In the genomic region with DNA sequence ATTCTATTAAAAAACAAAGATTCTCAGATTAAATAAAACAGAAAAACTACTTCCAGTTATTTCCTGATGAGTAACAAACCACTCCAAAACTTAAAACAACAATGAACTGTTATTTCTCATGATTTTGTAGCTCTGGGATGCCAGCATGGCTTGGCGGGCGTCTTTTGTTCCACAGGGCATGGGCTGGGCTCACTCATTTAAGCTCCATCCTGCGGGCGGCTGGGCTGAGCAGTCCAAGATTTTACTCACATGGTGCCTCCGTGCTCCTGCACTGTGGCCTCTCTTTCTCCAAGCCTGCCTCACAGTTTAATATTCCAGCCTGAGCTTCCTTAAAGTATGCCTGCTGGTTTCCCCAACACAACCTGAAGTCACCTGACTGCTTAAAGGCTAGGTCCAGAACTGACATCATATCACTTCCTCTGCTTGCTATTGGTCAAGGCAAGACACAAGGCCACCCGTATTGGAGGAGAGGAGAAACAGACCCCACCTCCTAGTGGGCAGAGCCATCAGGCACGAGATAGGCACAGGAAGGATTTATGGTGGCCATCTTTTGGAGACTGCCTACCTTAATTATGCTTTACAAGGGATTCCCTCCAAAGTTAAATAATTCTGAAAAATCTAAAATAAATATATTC, we compare ENCODE assay signal across 1 cellular context.
TF ChIP-seq lines count a peak whose summit lies in the region.

No MANE protein-coding gene starts in this region.

TF ChIP-seq in HEK293, 187 proteins besides CTCF, POLR2A, EP300 and RAD21 (continued from another document):
- TF ChIP-seq, protein P1, sequence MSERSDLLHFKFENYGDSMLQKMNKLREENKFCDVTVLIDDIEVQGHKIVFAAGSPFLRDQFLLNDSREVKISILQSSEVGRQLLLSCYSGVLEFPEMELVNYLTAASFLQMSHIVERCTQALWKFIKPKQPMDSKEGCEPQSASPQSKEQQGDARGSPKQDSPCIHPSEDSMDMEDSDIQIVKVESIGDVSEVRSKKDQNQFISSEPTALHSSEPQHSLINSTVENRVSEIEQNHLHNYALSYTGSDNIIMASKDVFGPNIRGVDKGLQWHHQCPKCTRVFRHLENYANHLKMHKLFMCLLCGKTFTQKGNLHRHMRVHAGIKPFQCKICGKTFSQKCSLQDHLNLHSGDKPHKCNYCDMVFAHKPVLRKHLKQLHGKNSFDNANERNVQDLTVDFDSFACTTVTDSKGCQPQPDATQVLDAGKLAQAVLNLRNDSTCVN (tag by site-specific recombination; optimal IDR thresholded peaks at IDR 0.05), result no peak
- TF ChIP-seq GLI4 (tag by site-specific recombination; IDR thresholded peaks at IDR 0.05), result no peak
- TF ChIP-seq SP3 (tag by site-specific recombination; IDR thresholded peaks at IDR 0.05), result peak; percentile 69
- TF ChIP-seq ZNF621 (tag by site-specific recombination; IDR thresholded peaks at IDR 0.05), result no peak
- peak; percentile 54; the same call in 1 of the 2 replicates for TF ChIP-seq ZBTB17 (tag by site-specific recombination; IDR thresholded peaks at IDR 0.05)
- no peak for TF ChIP-seq ZNF19 (tag by site-specific recombination; IDR thresholded peaks at IDR 0.05; ENCODE audit: low read depth)
- no peak for TF ChIP-seq ZNF426 (tag by site-specific recombination; IDR thresholded peaks at IDR 0.05)
- TF ChIP-seq, protein P2, sequence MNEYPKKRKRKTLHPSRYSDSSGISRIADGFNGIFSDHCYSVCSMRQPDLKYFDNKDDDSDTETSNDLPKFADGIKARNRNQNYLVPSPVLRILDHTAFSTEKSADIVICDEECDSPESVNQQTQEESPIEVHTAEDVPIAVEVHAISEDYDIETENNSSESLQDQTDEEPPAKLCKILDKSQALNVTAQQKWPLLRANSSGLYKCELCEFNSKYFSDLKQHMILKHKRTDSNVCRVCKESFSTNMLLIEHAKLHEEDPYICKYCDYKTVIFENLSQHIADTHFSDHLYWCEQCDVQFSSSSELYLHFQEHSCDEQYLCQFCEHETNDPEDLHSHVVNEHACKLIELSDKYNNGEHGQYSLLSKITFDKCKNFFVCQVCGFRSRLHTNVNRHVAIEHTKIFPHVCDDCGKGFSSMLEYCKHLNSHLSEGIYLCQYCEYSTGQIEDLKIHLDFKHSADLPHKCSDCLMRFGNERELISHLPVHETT (tag by site-specific recombination; IDR thresholded peaks at IDR 0.05), result no peak
- TF ChIP-seq ZNF549 (tag by site-specific recombination; IDR thresholded peaks at IDR 0.05), result no peak
- peak; percentile 79 for TF ChIP-seq ZNF335 (tag by site-specific recombination; conservative IDR thresholded peaks at IDR 0.05)
- TF ChIP-seq ZNF596 (tag by site-specific recombination; IDR thresholded peaks at IDR 0.05), result no peak
- TF ChIP-seq, protein P3, sequence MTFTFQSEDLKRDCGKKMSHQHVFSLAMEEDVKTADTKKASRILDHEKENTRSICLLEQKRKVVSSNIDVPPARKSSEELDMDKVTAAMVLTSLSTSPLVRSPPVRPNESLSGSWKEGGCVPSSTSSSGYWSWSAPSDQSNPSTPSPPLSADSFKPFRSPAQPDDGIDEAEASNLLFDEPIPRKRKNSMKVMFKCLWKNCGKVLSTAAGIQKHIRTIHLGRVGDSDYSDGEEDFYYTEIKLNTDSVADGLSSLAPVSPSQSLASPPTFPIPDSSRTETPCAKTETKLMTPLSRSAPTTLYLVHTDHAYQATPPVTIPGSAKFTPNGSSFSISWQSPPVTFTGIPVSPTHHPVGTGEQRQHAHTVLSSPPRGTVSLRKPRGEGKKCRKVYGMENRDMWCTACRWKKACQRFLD (tag by site-specific recombination; IDR thresholded peaks at IDR 0.05), result no peak
- no peak for TF ChIP-seq IKZF3 (tag by site-specific recombination; IDR thresholded peaks at IDR 0.05)
- TF ChIP-seq REPIN1 (tag by site-specific recombination; IDR thresholded peaks at IDR 0.05; ENCODE audit: low read depth), result no peak
- TF ChIP-seq, protein P4, sequence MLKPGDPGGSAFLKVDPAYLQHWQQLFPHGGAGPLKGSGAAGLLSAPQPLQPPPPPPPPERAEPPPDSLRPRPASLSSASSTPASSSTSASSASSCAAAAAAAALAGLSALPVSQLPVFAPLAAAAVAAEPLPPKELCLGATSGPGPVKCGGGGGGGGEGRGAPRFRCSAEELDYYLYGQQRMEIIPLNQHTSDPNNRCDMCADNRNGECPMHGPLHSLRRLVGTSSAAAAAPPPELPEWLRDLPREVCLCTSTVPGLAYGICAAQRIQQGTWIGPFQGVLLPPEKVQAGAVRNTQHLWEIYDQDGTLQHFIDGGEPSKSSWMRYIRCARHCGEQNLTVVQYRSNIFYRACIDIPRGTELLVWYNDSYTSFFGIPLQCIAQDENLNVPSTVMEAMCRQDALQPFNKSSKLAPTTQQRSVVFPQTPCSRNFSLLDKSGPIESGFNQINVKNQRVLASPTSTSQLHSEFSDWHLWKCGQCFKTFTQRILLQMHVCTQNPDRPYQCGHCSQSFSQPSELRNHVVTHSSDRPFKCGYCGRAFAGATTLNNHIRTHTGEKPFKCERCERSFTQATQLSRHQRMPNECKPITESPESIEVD (tag by site-specific recombination; IDR thresholded peaks at IDR 0.05), result no peak
- TF ChIP-seq SP2 (tag by site-specific recombination; IDR thresholded peaks at IDR 0.05), result peak; percentile 81
- no peak for TF ChIP-seq EGR2 (tag by site-specific recombination; IDR thresholded peaks at IDR 0.05; ENCODE audit: low read depth)
- no peak for TF ChIP-seq ZNF366 (tag by site-specific recombination; conservative IDR thresholded peaks at IDR 0.05)
- TF ChIP-seq ZBTB8A (tag by site-specific recombination; IDR thresholded peaks at IDR 0.05), result peak; percentile 82
- TF ChIP-seq, protein P5, sequence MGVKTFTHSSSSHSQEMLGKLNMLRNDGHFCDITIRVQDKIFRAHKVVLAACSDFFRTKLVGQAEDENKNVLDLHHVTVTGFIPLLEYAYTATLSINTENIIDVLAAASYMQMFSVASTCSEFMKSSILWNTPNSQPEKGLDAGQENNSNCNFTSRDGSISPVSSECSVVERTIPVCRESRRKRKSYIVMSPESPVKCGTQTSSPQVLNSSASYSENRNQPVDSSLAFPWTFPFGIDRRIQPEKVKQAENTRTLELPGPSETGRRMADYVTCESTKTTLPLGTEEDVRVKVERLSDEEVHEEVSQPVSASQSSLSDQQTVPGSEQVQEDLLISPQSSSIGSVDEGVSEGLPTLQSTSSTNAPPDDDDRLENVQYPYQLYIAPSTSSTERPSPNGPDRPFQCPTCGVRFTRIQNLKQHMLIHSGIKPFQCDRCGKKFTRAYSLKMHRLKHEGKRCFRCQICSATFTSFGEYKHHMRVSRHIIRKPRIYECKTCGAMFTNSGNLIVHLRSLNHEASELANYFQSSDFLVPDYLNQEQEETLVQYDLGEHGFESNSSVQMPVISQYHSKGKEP (tag by site-specific recombination; IDR thresholded peaks at IDR 0.05), result no peak
- TF ChIP-seq ZFHX2 (tag by site-specific recombination; conservative IDR thresholded peaks at IDR 0.05), result no peak
- TF ChIP-seq, protein P6, sequence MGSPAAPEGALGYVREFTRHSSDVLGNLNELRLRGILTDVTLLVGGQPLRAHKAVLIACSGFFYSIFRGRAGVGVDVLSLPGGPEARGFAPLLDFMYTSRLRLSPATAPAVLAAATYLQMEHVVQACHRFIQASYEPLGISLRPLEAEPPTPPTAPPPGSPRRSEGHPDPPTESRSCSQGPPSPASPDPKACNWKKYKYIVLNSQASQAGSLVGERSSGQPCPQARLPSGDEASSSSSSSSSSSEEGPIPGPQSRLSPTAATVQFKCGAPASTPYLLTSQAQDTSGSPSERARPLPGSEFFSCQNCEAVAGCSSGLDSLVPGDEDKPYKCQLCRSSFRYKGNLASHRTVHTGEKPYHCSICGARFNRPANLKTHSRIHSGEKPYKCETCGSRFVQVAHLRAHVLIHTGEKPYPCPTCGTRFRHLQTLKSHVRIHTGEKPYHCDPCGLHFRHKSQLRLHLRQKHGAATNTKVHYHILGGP (tag by site-specific recombination; IDR thresholded peaks at IDR 0.05), result no peak
- no peak for TF ChIP-seq ZNF768 (tag by site-specific recombination; IDR thresholded peaks at IDR 0.05)
- TF ChIP-seq ZNF473 (tag by site-specific recombination; IDR thresholded peaks at IDR 0.05), result no peak
- no peak for TF ChIP-seq ZIC2 (tag by site-specific recombination; IDR thresholded peaks at IDR 0.05)
- TF ChIP-seq, protein P7, sequence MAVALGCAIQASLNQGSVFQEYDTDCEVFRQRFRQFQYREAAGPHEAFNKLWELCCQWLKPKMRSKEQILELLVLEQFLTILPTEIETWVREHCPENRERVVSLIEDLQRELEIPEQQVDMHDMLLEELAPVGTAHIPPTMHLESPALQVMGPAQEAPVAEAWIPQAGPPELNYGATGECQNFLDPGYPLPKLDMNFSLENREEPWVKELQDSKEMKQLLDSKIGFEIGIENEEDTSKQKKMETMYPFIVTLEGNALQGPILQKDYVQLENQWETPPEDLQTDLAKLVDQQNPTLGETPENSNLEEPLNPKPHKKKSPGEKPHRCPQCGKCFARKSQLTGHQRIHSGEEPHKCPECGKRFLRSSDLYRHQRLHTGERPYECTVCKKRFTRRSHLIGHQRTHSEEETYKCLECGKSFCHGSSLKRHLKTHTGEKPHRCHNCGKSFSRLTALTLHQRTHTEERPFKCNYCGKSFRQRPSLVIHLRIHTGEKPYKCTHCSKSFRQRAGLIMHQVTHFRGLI (tag by site-specific recombination; IDR thresholded peaks at IDR 0.05), result peak; percentile 85
- TF ChIP-seq ZNF350 (tag by site-specific recombination; IDR thresholded peaks at IDR 0.05), result no peak
- no peak for TF ChIP-seq ZNF544 (tag by site-specific recombination; IDR thresholded peaks at IDR 0.05)
- no peak for TF ChIP-seq KLF16 (tag by site-specific recombination; IDR thresholded peaks at IDR 0.05)
- TF ChIP-seq ZNF561 (tag by site-specific recombination; IDR thresholded peaks at IDR 0.05; ENCODE audit: borderline replicate concordance), result no peak
